8 cellular contexts compared by ENCODE assay signal in genomic region chr4:973431-974397, GRCh38. TPM values are rescaled to one million over a fixed set of nuclear protein-coding genes. Genes with fewer than 3 reads are reported as not detected.
DNase-seq lines count a peak whose midpoint lies in the region; ATAC-seq and TF ChIP-seq lines count a peak whose summit lies in the region.

Gene DGKQ (minus strand): TSS chr4:973569. CDS start chr4:973482, 87 bp downstream.

- H3K27ac ChIP-seq in RWPE1 (peak within 1 kb of the TSS; percentile 49), neural cell (ENCODE audit: low read length) (no peak within 1 kb of the TSS)

- H3K9me2 ChIP-seq in neural cell (ENCODE audit: insufficient read depth, low read length): no peaks in the 10 kb centered on the region

- TF ChIP-seq CTCF in AG10803 (conservative IDR thresholded peaks at IDR 0.05; ENCODE audit: low read length): no peak
- no peak for TF ChIP-seq CTCF in RWPE1 (conservative IDR thresholded peaks at IDR 0.05; ENCODE audit: low read depth)
- TF ChIP-seq CTCF in fibroblast of villous mesenchyme (IDR thresholded peaks at IDR 0.05; ENCODE audit: insufficient read depth, low read depth, low read length): no peak
- TF ChIP-seq CTCF in neural cell (IDR thresholded peaks at IDR 0.05; ENCODE audit: poor library complexity, severe bottlenecking): no peak

- no peaks in the 10 kb centered on the region for H3K79me2 ChIP-seq in neural cell (replicated peaks; ENCODE audit: insufficient read depth, low read length)

- ATAC-seq in GM19324 (IDR thresholded peaks at IDR 0.05; ENCODE audit: low FRiP score, unreplicated experiment): peak; percentile 80
- ATAC-seq in HG03460 (IDR thresholded peaks at IDR 0.05; ENCODE audit: unreplicated experiment): peak; percentile 51
- peak; percentile 86 for ATAC-seq in stimulated activated naive CD8-positive, alpha-beta T cell treated with anti-CD3 and anti-CD28 coated beads, Interleukin-15, Interleukin-2, amounts not matched to agents 100 U/mL and 50 U/mL, for 24 hours

- H3K9ac ChIP-seq in neural cell (ENCODE audit: low read length): peak within 1 kb of the TSS; percentile 76

- CTCF ChIA-PET in RWPE1 (lab: Yijun Ruan, JAX): no interaction called here

- no peaks in the 10 kb centered on the region for H3K27me3 ChIP-seq in neural cell (ENCODE audit: insufficient read depth, low read depth, low read length)

- H3F3A ChIP-seq in neural cell (ENCODE audit: insufficient read depth, low read length, poor library complexity, severe bottlenecking): no peaks in the 10 kb centered on the region

- no peaks in the 10 kb centered on the region for H4K20me1 ChIP-seq in neural cell (ENCODE audit: insufficient read depth)

- TF ChIP-seq RAD21 in neural cell (conservative IDR thresholded peaks at IDR 0.05): no peak

- peak within 1 kb of the TSS; percentile 55 for H3K4me2 ChIP-seq in neural cell (ENCODE audit: low read length)

- peak; percentile 82 for DNase-seq in AG10803 (ENCODE audit: low read depth)
- DNase-seq in RWPE1 (ENCODE audit: low spot score): peak; percentile 87
- peak; percentile 85 for DNase-seq in activated T-helper 9 cell treated with anti-CD3 and anti-CD28 coated beads, Interleukin-2, amount 50 U/mL, for 16 hours (ENCODE audit: low read depth)
- peak; percentile 89 for DNase-seq in fibroblast of villous mesenchyme (ENCODE audit: low read depth)
- peak; percentile 90 for DNase-seq in stimulated activated naive CD8-positive, alpha-beta T cell treated with anti-CD3 and anti-CD28 coated beads, Interleukin-15, Interleukin-2, amounts not matched to agents 100 U/mL and 50 U/mL, for 24 hours

- no peak for TF ChIP-seq EP300 in neural cell (conservative IDR thresholded peaks at IDR 0.05; ENCODE audit: poor library complexity, severe bottlenecking)

- no peak within 1 kb of the TSS for H2AFZ ChIP-seq in neural cell (ENCODE audit: low read depth, low read length)

- POLR2A ChIA-PET in RWPE1 (lab: Yijun Ruan, JAX; ENCODE audit: low non-redundant PET): no interaction called here

- no peaks in the 10 kb centered on the region for H3K9me3 ChIP-seq in neural cell (ENCODE audit: low read length)

- no peaks in the 10 kb centered on the region for H3K36me3 ChIP-seq in neural cell (ENCODE audit: insufficient read depth, low read length)

- H3K4me3 ChIP-seq in AG10803 (ENCODE audit: low read length) (peak within 1 kb of the TSS; percentile 71), fibroblast of villous mesenchyme (ENCODE audit: low read depth, low read length) (peak within 1 kb of the TSS; percentile 77), neural cell (ENCODE audit: low read length) (peak within 1 kb of the TSS; percentile 81)

TF ChIP-seq in neural cell, 6 proteins besides CTCF, POLR2A, EP300 and RAD21:
- TF ChIP-seq SMC3 (conservative IDR thresholded peaks at IDR 0.05; ENCODE audit: poor library complexity): no peak
- TF ChIP-seq TAF1 (IDR thresholded peaks at IDR 0.05; ENCODE audit: low read depth): no peak
- TF ChIP-seq REST (IDR thresholded peaks at IDR 0.05; ENCODE audit: borderline replicate concordance): no peak
- no peak for TF ChIP-seq MXI1 (conservative IDR thresholded peaks at IDR 0.05; ENCODE audit: poor library complexity, severe bottlenecking)
- no peak for TF ChIP-seq EZH2 (IDR thresholded peaks at IDR 0.05; ENCODE audit: borderline replicate concordance, insufficient read depth, low read length, poor library complexity, severe bottlenecking)
- peak; percentile 64 for TF ChIP-seq POLR2AphosphoS5 (IDR thresholded peaks at IDR 0.05)

RNA-seq across cellular contexts. Expression of gene DGKQ, which starts in this region (rescaled TPM):
- 11.2 and 13.2 TPM in 2 replicates for total RNA-seq in fibroblast of villous mesenchyme
- polyA plus RNA-seq in neural cell: 32.4 and 46.0 TPM in 2 replicates
- 18.9 and 20.5 TPM in 2 replicates for polyA minus RNA-seq in neural cell
